In genomic region chr21:44461438-44462089, GRCh38 we compare ENCODE assay signal across 1 cellular context.
TF ChIP-seq lines count a peak whose summit lies in the region.

No MANE protein-coding gene starts in this region.

TF ChIP-seq in HCT116, 20 proteins besides CTCF, POLR2A, EP300 and RAD21 (continued from another document):
- no peak for TF ChIP-seq TCF7L2 (IDR thresholded peaks at IDR 0.05; ENCODE audit: borderline replicate concordance, extremely low read depth, insufficient read depth, insufficient read length)
- TF ChIP-seq ATF3 (IDR thresholded peaks at IDR 0.05), result no peak
- no peak for TF ChIP-seq SIN3A (IDR thresholded peaks at IDR 0.05; ENCODE audit: low read depth)
